Comparison of ENCODE assay signal across 16 cellular contexts in the genomic region with DNA sequence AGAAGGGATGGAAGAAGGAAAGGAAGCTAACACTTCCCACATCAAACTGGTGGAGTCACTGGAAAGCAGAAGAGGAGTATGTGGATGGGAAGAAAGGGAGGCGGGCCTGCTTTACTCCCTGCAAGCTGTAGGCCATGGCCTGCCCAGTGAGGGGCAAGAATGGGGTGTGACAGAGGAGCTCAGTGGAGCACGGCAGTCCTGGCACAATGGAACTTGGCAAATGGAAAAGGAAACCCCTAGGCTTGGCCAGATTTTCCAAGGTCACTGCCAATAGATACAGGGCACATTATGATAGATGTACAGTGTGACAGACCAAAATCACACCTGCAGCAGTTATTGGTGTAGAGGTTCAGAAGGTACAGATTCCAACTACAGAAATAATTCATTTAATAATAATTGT.
"Had no signal": no experiment of that assay in that cellular context is flagged by ENCODE, and none has a peak within 500 bp of the region (broad histone marks: within the 10 kb centered on the region; RNA-seq: fewer than 3 reads in every experiment).

No MANE protein-coding gene starts in this region.

- H3K4me3 ChIP-seq: coronary artery, dorsolateral prefrontal cortex, esophagus muscularis mucosa, gastroesophageal sphincter, heart right ventricle, left lung, lower lobe of right lung, mucosa of descending colon had no signal

- DNase-seq: dermis blood vessel endothelial cell; dorsolateral prefrontal cortex; effector CD4-positive, alpha-beta T cell; effector memory CD4-positive, alpha-beta T cell; foreskin keratinocyte; heart right ventricle; hippocampal formation; left cardiac atrium; left lung; lower lobe of right lung; mesenchymal stem cell; mucosa of descending colon; naive B cell had no signal

- H3K36me3 ChIP-seq: esophagus muscularis mucosa, gastroesophageal sphincter, left lung, lower lobe of right lung had no signal

- H3K27ac ChIP-seq: coronary artery, dorsolateral prefrontal cortex, esophagus muscularis mucosa, foreskin keratinocyte, gastroesophageal sphincter, heart right ventricle, left lung, lower lobe of right lung had no signal

- ATAC-seq: foreskin keratinocyte, gastroesophageal sphincter, left cardiac atrium, left lung, lower lobe of right lung, mucosa of descending colon had no signal

- H3K27me3 ChIP-seq: esophagus muscularis mucosa, gastroesophageal sphincter, left lung had no signal

- H3K4me1 ChIP-seq: esophagus muscularis mucosa, foreskin keratinocyte, gastroesophageal sphincter, left lung, lower lobe of right lung had no signal

- H3K9me3 ChIP-seq: esophagus muscularis mucosa, gastroesophageal sphincter, heart right ventricle, left lung, lower lobe of right lung, mucosa of descending colon had no signal
